In the genomic region with DNA sequence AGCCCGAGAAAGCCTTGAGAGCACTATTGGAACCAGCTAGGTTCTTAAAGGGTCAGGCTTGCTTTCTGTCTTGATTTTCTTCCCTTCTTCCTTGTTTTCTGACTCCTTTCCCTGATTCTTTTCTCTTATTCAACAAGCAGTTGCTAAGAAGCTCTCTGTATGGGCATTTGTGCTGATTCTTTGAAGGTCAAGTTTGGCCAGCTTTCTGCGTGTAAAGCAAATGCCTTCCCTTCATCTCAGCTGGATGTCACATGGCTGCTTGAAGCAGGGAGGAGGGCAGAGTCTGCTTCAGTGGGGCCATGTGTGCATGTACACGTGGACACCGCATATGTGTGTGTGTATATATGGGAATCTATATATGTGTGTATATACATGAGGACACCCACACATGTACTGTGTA, we compare ENCODE assay signal across 18 cellular contexts.
"Had no signal": no experiment of that assay in that cellular context is flagged by ENCODE, and none has a peak within 500 bp of the region (broad histone marks: within the 10 kb centered on the region; RNA-seq: fewer than 3 reads in every experiment).

No MANE protein-coding gene starts in this region.

- H3K36me3 Mint-ChIP-seq: activated naive CD4-positive, alpha-beta T cell treated with anti-CD3 and anti-CD28 coated beads, Interleukin-2, amount 10 ng/mL, durations not matched to agents 7 days and 5 days had no signal

- H3K9me3 Mint-ChIP-seq: activated CD4-positive, alpha-beta T cell treated with anti-CD3 and anti-CD28 coated beads, Interleukin-2, amount 10 ng/mL, durations not matched to agents 24 days and 14 days; activated naive CD4-positive, alpha-beta T cell treated with anti-CD3 and anti-CD28 coated beads, Interleukin-2, amount 10 ng/mL, durations not matched to agents 7 days and 5 days; activated naive CD8-positive, alpha-beta T cell treated with anti-CD3 and anti-CD28 coated beads, Interleukin-2, amount 50 U/mL, for 24 hours; activated T-cell treated with anti-CD3 and anti-CD28 coated beads, Interleukin-2, amount 50 U/mL, for 24 hours had no signal

- H3K4me3 Mint-ChIP-seq: activated CD4-positive, alpha-beta T cell treated with anti-CD3 and anti-CD28 coated beads, Interleukin-2, amount 10 ng/mL, durations not matched to agents 24 days and 14 days; activated CD8-positive, alpha-beta T cell treated with anti-CD3 and anti-CD28 coated beads, Interleukin-2, amount 10 ng/mL, durations not matched to agents 7 days and 5 days; activated naive CD4-positive, alpha-beta T cell treated with anti-CD3 and anti-CD28 coated beads, Interleukin-2, amount 10 ng/mL, durations not matched to agents 7 days and 5 days; activated naive CD8-positive, alpha-beta T cell treated with anti-CD3 and anti-CD28 coated beads, Interleukin-2, amount 50 U/mL, for 24 hours; activated T-cell treated with anti-CD3 and anti-CD28 coated beads, Interleukin-2, amount 50 U/mL, for 24 hours; nephron progenitor cell had no signal

- H3K4me1 Mint-ChIP-seq: activated naive CD4-positive, alpha-beta T cell treated with anti-CD3 and anti-CD28 coated beads, Interleukin-2, amount 10 ng/mL, durations not matched to agents 7 days and 5 days had no signal

- H3K27me3 Mint-ChIP-seq: activated CD4-positive, alpha-beta T cell treated with anti-CD3 and anti-CD28 coated beads, Interleukin-2, amount 10 ng/mL, durations not matched to agents 24 days and 14 days; activated naive CD4-positive, alpha-beta T cell treated with anti-CD3 and anti-CD28 coated beads, Interleukin-2, amount 10 ng/mL, durations not matched to agents 7 days and 5 days; activated naive CD8-positive, alpha-beta T cell treated with anti-CD3 and anti-CD28 coated beads, Interleukin-2, amount 50 U/mL, for 24 hours had no signal

- ATAC-seq: activated CD8-positive, alpha-beta T cell treated with anti-CD3 and anti-CD28 coated beads, Interleukin-2, amount 10 ng/mL, durations not matched to agents 7 days and 5 days; activated naive CD8-positive, alpha-beta T cell treated with anti-CD3 and anti-CD28 coated beads, Interleukin-2, amount 50 U/mL, for 24 hours; lower lobe of right lung; right cardiac atrium had no signal

- DNase-seq: activated CD4-positive, alpha-beta T cell treated with anti-CD3 and anti-CD28 coated beads, Interleukin-2, amount 10 ng/mL, durations not matched to agents 24 days and 14 days; activated CD8-positive, alpha-beta T cell treated with anti-CD3 and anti-CD28 coated beads, Interleukin-2, amount 10 ng/mL, durations not matched to agents 7 days and 5 days; activated naive CD4-positive, alpha-beta T cell treated with anti-CD3 and anti-CD28 coated beads, Interleukin-2, amount 10 ng/mL, durations not matched to agents 7 days and 5 days; activated naive CD8-positive, alpha-beta T cell treated with anti-CD3 and anti-CD28 coated beads, Interleukin-2, amount 50 U/mL, for 24 hours; activated T-cell treated with anti-CD3 and anti-CD28 coated beads, Interleukin-2, amount 50 U/mL, for 24 hours; aorta; effector CD8-positive, alpha-beta T cell; esophagus squamous epithelium; glutamatergic neuron; islet precursor cell; lower lobe of right lung; nephron progenitor cell; right cardiac atrium; small intestine; stimulated activated CD4-positive, alpha-beta T cell treated with anti-CD3 and anti-CD28 coated beads, Interleukin-15, amount 100 ng/mL, for 24 hours; stimulated activated CD4-positive, alpha-beta T cell treated with anti-CD3 and anti-CD28 coated beads, Interleukin-2, amount 100 ng/mL, for 48 hours; stomach; trophoblast cell had no signal

- H3K27ac Mint-ChIP-seq: activated CD4-positive, alpha-beta T cell treated with anti-CD3 and anti-CD28 coated beads, Interleukin-2, amount 10 ng/mL, durations not matched to agents 24 days and 14 days; activated CD8-positive, alpha-beta T cell treated with anti-CD3 and anti-CD28 coated beads, Interleukin-2, amount 10 ng/mL, durations not matched to agents 7 days and 5 days; activated naive CD4-positive, alpha-beta T cell treated with anti-CD3 and anti-CD28 coated beads, Interleukin-2, amount 10 ng/mL, durations not matched to agents 7 days and 5 days; activated naive CD8-positive, alpha-beta T cell treated with anti-CD3 and anti-CD28 coated beads, Interleukin-2, amount 50 U/mL, for 24 hours; activated T-cell treated with anti-CD3 and anti-CD28 coated beads, Interleukin-2, amount 50 U/mL, for 24 hours; nephron progenitor cell had no signal
